1 cellular context compared by ENCODE assay signal in the genomic region with DNA sequence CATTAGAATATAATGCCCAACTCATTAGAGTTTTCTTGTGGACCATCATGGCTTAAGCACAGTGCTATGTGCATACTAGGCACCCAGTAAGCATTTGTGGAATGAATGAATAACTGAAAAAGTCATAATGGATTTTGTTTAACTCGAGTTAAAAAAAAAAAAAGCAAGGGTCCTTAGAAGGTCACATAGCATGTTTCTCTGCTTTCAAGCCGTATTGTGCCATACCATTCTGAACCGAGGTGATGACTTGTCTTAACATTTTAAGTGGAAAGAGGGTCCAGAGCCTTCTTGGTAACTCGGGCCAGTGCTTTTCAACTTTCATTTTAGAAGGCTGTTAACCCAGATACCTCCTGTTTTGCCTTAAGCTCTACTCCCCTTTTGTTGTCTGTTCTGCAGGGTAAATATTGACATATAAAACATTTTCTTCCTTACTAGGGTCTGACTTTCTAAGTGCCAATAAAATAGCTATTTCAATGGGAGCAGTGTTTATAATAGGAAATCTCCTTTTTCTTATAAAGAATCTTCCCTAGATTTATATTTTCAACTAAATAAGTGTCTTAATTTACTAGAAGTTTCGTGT.
TF ChIP-seq lines count a peak whose summit lies in the region.

No MANE protein-coding gene starts in this region.

TF ChIP-seq in GM12878, 131 proteins besides CTCF, POLR2A, EP300 and RAD21:
- TF ChIP-seq, protein P1, sequence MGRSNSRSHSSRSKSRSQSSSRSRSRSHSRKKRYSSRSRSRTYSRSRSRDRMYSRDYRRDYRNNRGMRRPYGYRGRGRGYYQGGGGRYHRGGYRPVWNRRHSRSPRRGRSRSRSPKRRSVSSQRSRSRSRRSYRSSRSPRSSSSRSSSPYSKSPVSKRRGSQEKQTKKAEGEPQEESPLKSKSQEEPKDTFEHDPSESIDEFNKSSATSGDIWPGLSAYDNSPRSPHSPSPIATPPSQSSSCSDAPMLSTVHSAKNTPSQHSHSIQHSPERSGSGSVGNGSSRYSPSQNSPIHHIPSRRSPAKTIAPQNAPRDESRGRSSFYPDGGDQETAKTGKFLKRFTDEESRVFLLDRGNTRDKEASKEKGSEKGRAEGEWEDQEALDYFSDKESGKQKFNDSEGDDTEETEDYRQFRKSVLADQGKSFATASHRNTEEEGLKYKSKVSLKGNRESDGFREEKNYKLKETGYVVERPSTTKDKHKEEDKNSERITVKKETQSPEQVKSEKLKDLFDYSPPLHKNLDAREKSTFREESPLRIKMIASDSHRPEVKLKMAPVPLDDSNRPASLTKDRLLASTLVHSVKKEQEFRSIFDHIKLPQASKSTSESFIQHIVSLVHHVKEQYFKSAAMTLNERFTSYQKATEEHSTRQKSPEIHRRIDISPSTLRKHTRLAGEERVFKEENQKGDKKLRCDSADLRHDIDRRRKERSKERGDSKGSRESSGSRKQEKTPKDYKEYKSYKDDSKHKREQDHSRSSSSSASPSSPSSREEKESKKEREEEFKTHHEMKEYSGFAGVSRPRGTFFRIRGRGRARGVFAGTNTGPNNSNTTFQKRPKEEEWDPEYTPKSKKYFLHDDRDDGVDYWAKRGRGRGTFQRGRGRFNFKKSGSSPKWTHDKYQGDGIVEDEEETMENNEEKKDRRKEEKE (IDR thresholded peaks at IDR 0.05), result no peak
- 0 out of 2 replicates have a peak, but pooled peaks have one; percentile 7 for TF ChIP-seq MTA3 (IDR thresholded peaks at IDR 0.05; ENCODE audit: borderline replicate concordance, low read length)
TF ChIP-seq in GM12878: peak in this region for 1.
